Comparison of ENCODE assay signal across 7 cellular contexts in the genomic region with DNA sequence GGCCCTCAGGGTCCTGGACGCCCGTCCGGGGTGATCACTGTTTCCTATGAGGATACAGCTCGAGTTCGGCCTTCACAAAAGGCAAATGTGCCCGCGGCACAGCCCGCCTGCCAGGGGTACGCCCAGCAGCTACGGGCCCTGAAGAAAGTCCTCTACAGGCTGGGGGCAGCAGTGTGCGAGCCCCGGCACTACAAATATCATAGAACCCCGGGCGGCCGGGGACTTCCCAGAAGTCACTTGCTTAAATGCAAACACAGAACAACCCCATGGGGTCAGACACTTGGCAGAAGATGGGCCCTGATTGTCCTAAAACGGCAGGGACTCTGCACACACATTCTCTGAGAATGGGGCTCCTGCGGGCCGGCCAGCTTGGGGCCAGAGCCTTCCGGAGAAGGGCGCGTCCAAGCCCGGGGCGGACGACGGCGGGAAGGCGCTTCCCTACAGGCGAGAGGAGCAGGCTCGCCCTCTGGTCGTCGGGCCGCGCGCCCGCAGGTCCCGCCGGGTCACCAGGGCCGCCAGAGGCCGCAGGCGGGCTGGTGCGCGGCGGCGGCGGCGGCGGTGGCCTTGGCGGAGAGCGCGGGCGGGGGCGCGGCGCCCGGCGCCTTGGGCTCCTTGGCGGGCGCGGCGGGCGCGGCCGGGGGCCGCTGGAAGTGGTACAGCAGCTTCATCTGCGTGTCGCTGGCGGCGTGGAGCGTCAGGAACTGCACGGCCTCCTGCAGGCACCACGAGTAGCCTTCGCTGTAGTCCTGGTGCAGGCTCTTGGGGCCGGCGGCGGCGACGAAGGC. TPM values are rescaled to one million over a fixed set of nuclear protein-coding genes. Genes with fewer than 3 reads are reported as not detected.
DNase-seq lines count a peak whose midpoint lies in the region; ATAC-seq and TF ChIP-seq lines count a peak whose summit lies in the region.

No MANE protein-coding gene starts in this region.

- no peak overlapping the region for H3K27ac Mint-ChIP-seq in glutamatergic neuron (ENCODE audit: unreplicated experiment)

- peaks cover 18% of the 10 kb centered on the region for H3K4me1 Mint-ChIP-seq in glutamatergic neuron (ENCODE audit: low read depth, unreplicated experiment)

- H3K9ac ChIP-seq in HUES6 (ENCODE audit: low read length), result no peak overlapping the region

- DNase-seq in activated T-cell treated with anti-CD3 and anti-CD28 coated beads for 24 hours (ENCODE audit: low read depth), result peak; percentile 30
- DNase-seq in glutamatergic neuron, result peak; percentile 70
- peak; percentile 32 for DNase-seq in stimulated activated CD8-positive, alpha-beta memory T cell treated with anti-CD3 and anti-CD28 coated beads, Interleukin-12 subunit alpha, Interleukin-12 subunit beta, amount 100 ng/mL, for 4 hours (ENCODE audit: low read depth)
- no peak for DNase-seq in glomerular visceral epithelial cell (ENCODE audit: extremely low spot score)
- no peak for DNase-seq in SW 1271 (lab: John Stamatoyannopoulos, UW)

- no peaks in the 10 kb centered on the region for H3K36me3 ChIP-seq in HUES6 (ENCODE audit: control insufficient read depth, insufficient read depth, low read length)

- peaks cover 4% of the 10 kb centered on the region for H3K9me3 Mint-ChIP-seq in glutamatergic neuron (ENCODE audit: unreplicated experiment)

- H3K27ac ChIP-seq in HUES6 (ENCODE audit: low read depth, low read length), result no peak overlapping the region

- H3K4me3 ChIP-seq in HUES6 (ENCODE audit: low read depth, low read length), result peak overlapping the region; percentile 55

- no peak for TF ChIP-seq CTCF in glutamatergic neuron (IDR thresholded peaks at IDR 0.05; ENCODE audit: partially characterized antibody, unreplicated experiment)

- H3K4me3 Mint-ChIP-seq in glutamatergic neuron (ENCODE audit: unreplicated experiment), result peak overlapping the region; percentile 61

- H3K4me1 ChIP-seq in HUES6 (ENCODE audit: control insufficient read depth, insufficient read depth, low read length), result peaks cover 33% of the 10 kb centered on the region

- H3K27me3 ChIP-seq in HUES6 (ENCODE audit: control insufficient read depth, insufficient read depth, low read length), result peaks cover 76% of the 10 kb centered on the region

- peaks cover 11% of the 10 kb centered on the region for H3K27me3 Mint-ChIP-seq in glutamatergic neuron (ENCODE audit: unreplicated experiment)

- no peaks in the 10 kb centered on the region for H3K9me3 ChIP-seq in HUES6 (ENCODE audit: control insufficient read depth, insufficient read depth, low read depth, low read length)

- no peaks in the 10 kb centered on the region for H3K36me3 Mint-ChIP-seq in glutamatergic neuron (ENCODE audit: unreplicated experiment)

- ATAC-seq in HG02759 (IDR thresholded peaks at IDR 0.05; ENCODE audit: unreplicated experiment), result no peak

RNA-seq across cellular contexts. Expression of a gene that starts 0.9 kb away (rescaled TPM):
- 21.2 TPM for total RNA-seq in glutamatergic neuron (ENCODE audit: unreplicated experiment)

RNA-seq across cellular contexts. Expression of a gene that starts 2.8 kb away (rescaled TPM):
- total RNA-seq in glutamatergic neuron (ENCODE audit: unreplicated experiment), result 58.5 TPM

RNA-seq across cellular contexts. Expression of a gene that starts 27.0 kb away (rescaled TPM):
- total RNA-seq in glutamatergic neuron (ENCODE audit: unreplicated experiment), result 1.2 TPM

RNA-seq across cellular contexts. Expression of a gene that starts 53.1 kb away (rescaled TPM):
- 61.4 TPM for total RNA-seq in glutamatergic neuron (ENCODE audit: unreplicated experiment)

RNA-seq across cellular contexts. Expression of a gene that starts 57.4 kb away (rescaled TPM):
- total RNA-seq in glutamatergic neuron (ENCODE audit: unreplicated experiment), result 46.1 TPM

Comparison
In these comparisons a context has a peak if more than half of its experiments do, and no peak if none do; other contexts are left out.
1. DNase-seq: peak in activated T-cell treated with anti-CD3 and anti-CD28 coated beads for 24 hours (single experiment), glutamatergic neuron (single experiment) and stimulated activated CD8-positive, alpha-beta memory T cell treated with anti-CD3 and anti-CD28 coated beads, Interleukin-12 subunit alpha, Interleukin-12 subunit beta, amount 100 ng/mL, for 4 hours (single experiment); none in glomerular visceral epithelial cell (single experiment) and SW 1271 (0 of 2).